18 cellular contexts compared by ENCODE assay signal in genomic region chr9:113956901-113957777, GRCh38.
A peak's percentile ranks its signal among the peaks of the same experiment; 100 is the strongest.
DNase-seq lines count a peak whose midpoint lies in the region; ATAC-seq and TF ChIP-seq lines count a peak whose summit lies in the region.
"Had no signal": no experiment of that assay in that cellular context is flagged by ENCODE, and none has a peak within 500 bp of the region (broad histone marks: within the 10 kb centered on the region; RNA-seq: fewer than 3 reads in every experiment).

No MANE protein-coding gene starts in this region.

- no peak for ATAC-seq in GM21619 (IDR thresholded peaks at IDR 0.05; ENCODE audit: unreplicated experiment)
- ATAC-seq: activated CD8-positive, alpha-beta T cell treated with anti-CD3 and anti-CD28 coated beads, Interleukin-2, amount 10 ng/mL, durations not matched to agents 7 days and 5 days; K562 had no signal

- peak overlapping the region; percentile 76 for H3K27ac ChIP-seq in SJSA1
- H3K27ac ChIP-seq in prostate gland = peak overlapping the region; percentile 1 to 29
- H3K27ac ChIP-seq: lower lobe of right lung had no signal

- H3K4me3 ChIP-seq in SJSA1 (no peak overlapping the region), fibroblast of pulmonary artery (replicated peaks; ENCODE audit: low read depth, low read length) (no peak overlapping the region), prostate gland (no peak overlapping the region)
- H3K4me3 ChIP-seq: K562, lower lobe of right lung, transverse colon had no signal

- H3K4me1 ChIP-seq in SJSA1 (replicated peaks) = peaks cover 37% of the 10 kb centered on the region
- H3K4me1 ChIP-seq in prostate gland (replicated peaks) = no peaks in the 10 kb centered on the region

- 70% methylated on average over 9 of the region's 9 CpGs for WGBS in prostate gland

- TF ChIP-seq POLR2A in prostate gland (IDR thresholded peaks at IDR 0.05) = no peak

- in situ Hi-C loops in GM13976 (cut with MboI; ENCODE audit: low sequenced_read_pairs, unreplicated experiment) = no loop called here

- DNase-seq in AG20443 (ENCODE audit: low spot score) = peak; percentile 24
- DNase-seq in SJSA1 (ENCODE audit: low read depth in 1 of 2, low spot score in 2 of 2) = no peak
- DNase-seq in fibroblast of pulmonary artery (ENCODE audit: low read depth) = peak; percentile 18
- no peak for DNase-seq in prostate gland (ENCODE audit: low spot score)
- DNase-seq in EL = no peak
- no peak for DNase-seq in GM13976 (ENCODE audit: low spot score)
- no peak for DNase-seq in SW 1271 (lab: John Stamatoyannopoulos, UW)
- DNase-seq: activated CD8-positive, alpha-beta T cell treated with anti-CD3 and anti-CD28 coated beads, Interleukin-2, amount 10 ng/mL, durations not matched to agents 7 days and 5 days; activated gamma-delta T cell treated with Interleukin-2 at 50 U/mL for 16 hours; caudate nucleus; hippocampal formation; lower lobe of right lung; NCI-H1436 treated with DMSO at 0.1 percent for 48 hours; NCI-H526; nucleus accumbens had no signal

- H3K9me3 ChIP-seq in SJSA1 (replicated peaks) (no peaks in the 10 kb centered on the region), prostate gland (no peaks in the 10 kb centered on the region)
- H3K9me3 ChIP-seq: lower lobe of right lung, transverse colon had no signal

- no peak for TF ChIP-seq CTCF in fibroblast of pulmonary artery (IDR thresholded peaks at IDR 0.05; ENCODE audit: low read length, missing control alignments)
- TF ChIP-seq CTCF in prostate gland (IDR thresholded peaks at IDR 0.05) = no peak
- TF ChIP-seq CTCF in GM13976 (IDR thresholded peaks at IDR 0.05; ENCODE audit: borderline replicate concordance, control extremely low read depth, extremely low read depth, insufficient read depth, missing control alignments) = no peak

- no peaks in the 10 kb centered on the region for H3K27me3 ChIP-seq in SJSA1 (replicated peaks)
- H3K27me3 ChIP-seq in prostate gland (replicated peaks; ENCODE audit: insufficient read depth) = no peaks in the 10 kb centered on the region
- H3K27me3 ChIP-seq: transverse colon had no signal

- H3K36me3 ChIP-seq in SJSA1 (no peaks in the 10 kb centered on the region; the same call in 1 of the 2 replicates), prostate gland (no peaks in the 10 kb centered on the region)
- H3K36me3 ChIP-seq: lower lobe of right lung, transverse colon had no signal

- intact Hi-C loops in prostate gland (cut with DNase I) = loop anchor here (10.0 kb wide), 1 partner anchor 82 kb away; the partner anchor contains the start of gene ZNF618

Comparison
In these comparisons a context has a peak if more than half of its experiments do, and no peak if none do; other contexts are left out.
1. DNase-seq: peak in AG20443 (single experiment) and fibroblast of pulmonary artery (single experiment); none in SJSA1 (0 of 2), prostate gland (single experiment), EL (single experiment), GM13976 (single experiment) and SW 1271 (0 of 2).